In the genomic region with DNA sequence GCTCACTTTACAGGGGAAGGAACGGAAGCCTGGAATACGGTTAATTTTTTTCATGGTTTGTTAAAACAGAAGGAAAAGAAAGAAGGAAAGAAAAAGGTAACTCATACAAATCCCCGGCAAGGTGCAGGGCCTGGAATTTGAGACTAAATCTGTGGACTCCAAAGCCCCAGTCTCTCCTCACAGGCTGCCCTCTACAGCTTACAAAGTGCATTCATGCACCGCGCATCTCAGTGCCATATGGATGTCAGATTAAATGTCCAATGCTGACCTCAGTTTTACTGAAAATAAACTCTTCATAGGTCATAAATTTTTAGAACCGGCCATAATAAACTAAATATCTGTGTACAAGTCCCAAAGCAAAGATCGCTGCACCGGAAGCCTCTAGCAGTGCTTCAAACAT, we compare ENCODE assay signal across 16 cellular contexts. TPM values are rescaled to one million over a fixed set of nuclear protein-coding genes. Genes with fewer than 3 reads are reported as not detected.
DNase-seq lines count a peak whose midpoint lies in the region; ATAC-seq, FAIRE-seq and TF ChIP-seq lines count a peak whose summit lies in the region.
"Had no signal": no experiment of that assay in that cellular context is flagged by ENCODE, and none has a peak within 500 bp of the region (broad histone marks: within the 10 kb centered on the region; RNA-seq: fewer than 3 reads in every experiment).

No MANE protein-coding gene starts in this region.

- intact Hi-C loops in HepG2 (cut with micrococcal nuclease; ENCODE audit: unreplicated experiment): no loop called here
- intact Hi-C loops in right lobe of liver (cut with DNase I): no loop called here

- H3K4me2 ChIP-seq in HepG2 (ENCODE audit: low read depth, low read length) (no peak overlapping the region), keratinocyte (ENCODE audit: control insufficient read depth, extremely low read depth, insufficient read depth, low read depth, low read length) (no peak overlapping the region)

- H3K27ac ChIP-seq in HepG2 (ENCODE audit: extremely low read length, insufficient read depth, low read length): no peak overlapping the region
- no peak overlapping the region for H3K27ac ChIP-seq in right lobe of liver
- H3K27ac ChIP-seq in keratinocyte (ENCODE audit: control insufficient read depth, insufficient read depth, low read length): no peak overlapping the region
- H3K27ac ChIP-seq: SJSA1 had no signal

- H3K4me1 Mint-ChIP-seq in activated naive CD8-positive, alpha-beta T cell treated with anti-CD3 and anti-CD28 coated beads, Interleukin-2, amount 50 U/mL, for 24 hours: no peaks in the 10 kb centered on the region
- H3K4me1 Mint-ChIP-seq: activated CD4-positive, alpha-beta T cell treated with anti-CD3 and anti-CD28 coated beads for 36 hours had no signal

- CTCF ChIA-PET in HepG2 (lab: Yijun Ruan, JAX; ENCODE audit: low intra/inter-chr PET ratio, low total read pairs): interaction anchor here (1.4 kb wide), 1 partner anchor 230 kb away, joined by 3 read pairs; no protein-coding TSS in a partner anchor

- H3K9me3 ChIP-seq in HepG2 (ENCODE audit: low read length): no peaks in the 10 kb centered on the region
- no peaks in the 10 kb centered on the region for H3K9me3 ChIP-seq in right lobe of liver
- H3K9me3 ChIP-seq in keratinocyte (ENCODE audit: control insufficient read depth, low read depth, low read length): no peaks in the 10 kb centered on the region
- no peaks in the 10 kb centered on the region for H3K9me3 ChIP-seq in BE2C
- H3K9me3 ChIP-seq: SJSA1 had no signal

- ATAC-seq in HepG2 (peak; percentile 83), right lobe of liver (no peak), GM21737 (IDR thresholded peaks at IDR 0.05; ENCODE audit: unreplicated experiment) (no peak)
- ATAC-seq in activated naive CD8-positive, alpha-beta T cell treated with anti-CD3 and anti-CD28 coated beads, Interleukin-2, amount 50 U/mL, for 24 hours: no peak
- ATAC-seq: activated CD4-positive, alpha-beta T cell treated with anti-CD3 and anti-CD28 coated beads for 36 hours had no signal

- H3K9ac ChIP-seq in HepG2 (ENCODE audit: insufficient read depth, low read depth, low read length) (no peak overlapping the region), keratinocyte (ENCODE audit: control insufficient read depth, extremely low read depth, insufficient read depth, low read length) (no peak overlapping the region)

- H3K79me2 ChIP-seq in HepG2 (ENCODE audit: insufficient read depth, low read length): no peaks in the 10 kb centered on the region
- H3K79me2 ChIP-seq in keratinocyte (ENCODE audit: control insufficient read depth, insufficient read depth, low read length): no peaks in the 10 kb centered on the region

- H3K4me1 ChIP-seq in HepG2 (ENCODE audit: insufficient read depth, low read length) (no peaks in the 10 kb centered on the region), right lobe of liver (no peaks in the 10 kb centered on the region), keratinocyte (ENCODE audit: control insufficient read depth, extremely low read depth, insufficient read depth, low read length) (no peaks in the 10 kb centered on the region), BE2C (no peaks in the 10 kb centered on the region)
- H3K4me1 ChIP-seq: SJSA1 had no signal

- WGBS in HepG2 (ENCODE audit: low lambda C conversion rate): 29% methylated on average over 7 of the region's 8 CpGs
- WGBS in right lobe of liver (ENCODE audit: insufficient coverage, low coverage, low lambda C conversion rate, missing lambda C conversion rate): 70% methylated on average over 8 of the region's 8 CpGs

- H4K20me1 ChIP-seq in HepG2 (ENCODE audit: insufficient read depth, low read length) (no peaks in the 10 kb centered on the region), keratinocyte (ENCODE audit: control insufficient read depth, extremely low read depth, insufficient read depth, low read length) (no peaks in the 10 kb centered on the region)

- H3K4me3 Mint-ChIP-seq in activated naive CD8-positive, alpha-beta T cell treated with anti-CD3 and anti-CD28 coated beads, Interleukin-2, amount 50 U/mL, for 24 hours: no peak overlapping the region
- H3K4me3 Mint-ChIP-seq: activated CD4-positive, alpha-beta T cell treated with anti-CD3 and anti-CD28 coated beads for 36 hours had no signal

- TF ChIP-seq CTCF in HepG2 (CRISPR knock-in tag; IDR thresholded peaks at IDR 0.05) (peak; percentile 38), right lobe of liver (IDR thresholded peaks at IDR 0.05) (peak in 2 of 4 donors; percentile 3 to 21), keratinocyte (optimal IDR thresholded peaks at IDR 0.05 in 1 of 3, IDR thresholded peaks at IDR 0.05 in 1 of 3, conservative IDR thresholded peaks at IDR 0.05 in 1 of 3; ENCODE audit: extremely low read depth in 1 of 3, insufficient read depth in 2 of 3, low read length in 3 of 3) (peak in 2 of 3 experiments; percentile 40 to 48), BE2C (IDR thresholded peaks at IDR 0.05; ENCODE audit: low read depth, low read length) (no peak)

- TF ChIP-seq RAD21 in HepG2 (CRISPR knock-in tag; IDR thresholded peaks at IDR 0.05): no peak

- H3K9me3 Mint-ChIP-seq in activated naive CD8-positive, alpha-beta T cell treated with anti-CD3 and anti-CD28 coated beads, Interleukin-2, amount 50 U/mL, for 24 hours: no peaks in the 10 kb centered on the region

- no peak overlapping the region for H2AFZ ChIP-seq in HepG2 (ENCODE audit: low read length)
- H2AFZ ChIP-seq in keratinocyte (ENCODE audit: control insufficient read depth, low read length): no peak overlapping the region

- no peak for TF ChIP-seq EP300 in HepG2 (IDR thresholded peaks at IDR 0.05; ENCODE audit: low read depth in 2 of 2, low read length in 2 of 2)
- no peak for TF ChIP-seq EP300 in HepG2 (CRISPR knock-in tag; IDR thresholded peaks at IDR 0.05; ENCODE audit: borderline replicate concordance)

- TF ChIP-seq POLR2A in HepG2 (IDR thresholded peaks at IDR 0.05; ENCODE audit: insufficient read depth in 1 of 2, low read depth in 2 of 2, low read length in 2 of 2): no peak
- no peak for TF ChIP-seq POLR2A in right lobe of liver (IDR thresholded peaks at IDR 0.05)

- no peaks in the 10 kb centered on the region for H3K36me3 Mint-ChIP-seq in activated naive CD8-positive, alpha-beta T cell treated with anti-CD3 and anti-CD28 coated beads, Interleukin-2, amount 50 U/mL, for 24 hours (ENCODE audit: low read depth)

- no peak overlapping the region for H3K27ac Mint-ChIP-seq in activated naive CD8-positive, alpha-beta T cell treated with anti-CD3 and anti-CD28 coated beads, Interleukin-2, amount 50 U/mL, for 24 hours
- H3K27ac Mint-ChIP-seq: activated CD4-positive, alpha-beta T cell treated with anti-CD3 and anti-CD28 coated beads for 36 hours had no signal

- H3K27me3 Mint-ChIP-seq in activated naive CD8-positive, alpha-beta T cell treated with anti-CD3 and anti-CD28 coated beads, Interleukin-2, amount 50 U/mL, for 24 hours: no peaks in the 10 kb centered on the region

- FAIRE-seq in HepG2 (lab: Jason Lieb, UNC): peak; percentile 65
- no peak for FAIRE-seq in keratinocyte (lab: Jason Lieb, UNC)
- FAIRE-seq: colon had no signal

- DNase-seq in HepG2 (ENCODE audit: low spot score) (peak; percentile 18), right lobe of liver (no peak), SW480 (ENCODE audit: low spot score) (peak; percentile 25), keratinocyte (ENCODE audit: low read depth, low spot score) (no peak), BE2C (no peak)
- DNase-seq in activated naive CD8-positive, alpha-beta T cell treated with anti-CD3 and anti-CD28 coated beads, Interleukin-2, amount 50 U/mL, for 24 hours: no peak
- DNase-seq in activated T-cell treated with anti-CD3 and anti-CD28 coated beads, Interleukin-2, amount 50 U/mL, for 48 hours: no peak
- DNase-seq: activated CD4-positive, alpha-beta T cell treated with anti-CD3 and anti-CD28 coated beads for 36 hours; GDM1; H7; KG1; mammary epithelial cell; NCI-H446 treated with DMSO at 0.1 percent for 48 hours had no signal

- no peaks in the 10 kb centered on the region for H3K36me3 ChIP-seq in HepG2 (replicated peaks in 1 of 2; ENCODE audit: control insufficient read depth in 1 of 2, insufficient read depth in 2 of 2, low read length in 2 of 2)
- no peaks in the 10 kb centered on the region for H3K36me3 ChIP-seq in right lobe of liver
- no peaks in the 10 kb centered on the region for H3K36me3 ChIP-seq in keratinocyte (ENCODE audit: control insufficient read depth in 2 of 2, extremely low read depth in 1 of 2, insufficient read depth in 2 of 2, low read length in 2 of 2)
- H3K36me3 ChIP-seq in BE2C: no peaks in the 10 kb centered on the region
- H3K36me3 ChIP-seq: SJSA1 had no signal

- H3K27me3 ChIP-seq in HepG2 (ENCODE audit: control insufficient read depth in 1 of 2, insufficient read depth in 2 of 2, low read length in 2 of 2): no peaks in the 10 kb centered on the region; a peak in 1 of 5 replicates
- H3K27me3 ChIP-seq in right lobe of liver: no peaks in the 10 kb centered on the region
- H3K27me3 ChIP-seq in keratinocyte (ENCODE audit: control insufficient read depth, extremely low read depth, insufficient read depth, low read length): no peaks in the 10 kb centered on the region
- H3K27me3 ChIP-seq in BE2C: no peaks in the 10 kb centered on the region

- H3K4me3 ChIP-seq in HepG2 (replicated peaks in 1 of 3; ENCODE audit: insufficient read depth in 1 of 3, low read depth in 2 of 3, low read length in 3 of 3) (no peak overlapping the region), right lobe of liver (no peak overlapping the region), keratinocyte (ENCODE audit: control insufficient read depth in 2 of 3, extremely low read depth in 1 of 3, insufficient read depth in 2 of 3, low read depth in 1 of 3, low read length in 3 of 3) (no peak overlapping the region), BE2C (ENCODE audit: low read depth, low read length) (no peak overlapping the region)
- H3K4me3 ChIP-seq: SJSA1 had no signal

- no TSS peak for BruUV-seq in HepG2 (replicated peaks; lab: Mats Ljungman, UMichigan)

- no peaks in the 10 kb centered on the region for H3K9me1 ChIP-seq in keratinocyte (ENCODE audit: control insufficient read depth, extremely low read depth, insufficient read depth, low read length)

- in situ Hi-C loops in HepG2 (cut with HindIII; ENCODE audit: extremely low pct_ligation_motif_present, low pct_unique_long_range_greater_than_20kb): no loop called here

- POLR2A ChIA-PET in HepG2 (lab: Yijun Ruan, JAX): no interaction called here

- dilution Hi-C loops in keratinocyte (cut with MboI; ENCODE audit: extremely low pct_ligation_motif_present, low sequenced_read_pairs): no loop called here

RNA-seq across cellular contexts. Expression of a gene that starts 17.8 kb away (rescaled TPM):
- not detected in 2 replicates for total RNA-seq in HepG2 (2016; rRNA removed; fragmentation: Illumina TruSeq; extraction: Trizol)
- total RNA-seq in HepG2 (2016; cell fraction: cytosol; rRNA removed; fragmentation: Illumina TruSeq; extraction: Trizol; ENCODE audit: low read depth): not detected in 2 replicates
- not detected in 2 replicates for total RNA-seq in HepG2 (2016; cell fraction: insoluble cytoplasmic fraction; rRNA removed; fragmentation: Illumina TruSeq; extraction: Trizol)
- not detected in 2 replicates for total RNA-seq in HepG2 (2016; cell fraction: membrane; rRNA removed; fragmentation: Illumina TruSeq; extraction: Trizol)
- total RNA-seq in HepG2 (2016; cell fraction: nucleus; rRNA removed; fragmentation: Illumina TruSeq; extraction: Trizol): not detected in 2 replicates
- polyA plus RNA-seq in HepG2 (2011; rRNA removed): not detected in 2 replicates
- polyA plus RNA-seq in HepG2 (2011; cell fraction: cytosol; rRNA removed): not detected in 2 replicates
- polyA plus RNA-seq in HepG2 (2011; cell fraction: nucleus; rRNA removed): not detected in 2 replicates
- not detected in 2 replicates for polyA plus RNA-seq in HepG2 (2012)
- polyA plus RNA-seq in HepG2 (2016; cell fraction: cytosol; fragmentation: Illumina TruSeq; extraction: Trizol; ENCODE audit: low read depth): not detected in 2 replicates
- not detected in 2 replicates for polyA plus RNA-seq in HepG2 (2016; cell fraction: insoluble cytoplasmic fraction; fragmentation: Illumina TruSeq; extraction: Trizol; ENCODE audit: low read depth)
- not detected in 2 replicates for polyA plus RNA-seq in HepG2 (2016; cell fraction: membrane; fragmentation: Illumina TruSeq; extraction: Trizol; ENCODE audit: low read depth)
- polyA plus RNA-seq in HepG2 (2016; cell fraction: nucleus; fragmentation: Illumina TruSeq; extraction: Trizol; ENCODE audit: insufficient read depth, low read depth): not detected in 2 replicates
- not detected in 2 replicates for polyA minus RNA-seq in HepG2 (2011; rRNA and poly(A)+ RNA removed; ENCODE audit: low replicate concordance)
- polyA minus RNA-seq in HepG2 (2011; cell fraction: cytosol; rRNA and poly(A)+ RNA removed): not detected in 2 replicates
- not detected in 2 replicates for polyA minus RNA-seq in HepG2 (2011; cell fraction: nucleus; rRNA and poly(A)+ RNA removed)
- total RNA-seq in right lobe of liver: 1 to 10 TPM in 4 of 6 experiments, under 1 TPM in 2; 0.55 to 2.4 (median 1.7) TPM
- 0.08 to 0.24 TPM (median 0.14 TPM) in 3 replicates for polyA plus RNA-seq in keratinocyte
- not detected for polyA plus RNA-seq in keratinocyte (2011; ENCODE audit: low read depth)
- 0.12 TPM in 2 replicates for polyA plus RNA-seq in keratinocyte (2011; cell fraction: cytosol; rRNA removed)
- 0.39 and 0.45 TPM in 2 replicates for polyA plus RNA-seq in keratinocyte (2011; cell fraction: nucleus; rRNA removed)
- 0.03 and 0.18 TPM in 2 replicates for polyA plus RNA-seq in keratinocyte (2012; ENCODE audit: low replicate concordance)
- 0.10 to 0.26 TPM (median 0.26 TPM) in 3 replicates for polyA minus RNA-seq in keratinocyte
- 1.2 TPM for polyA minus RNA-seq in keratinocyte (2011; cell fraction: cytosol; rRNA and poly(A)+ RNA removed)
- polyA minus RNA-seq in keratinocyte (2011; cell fraction: nucleus; rRNA and poly(A)+ RNA removed): 0.42 and 1.3 TPM in 2 replicates
- polyA plus RNA-seq in BE2C (2012; ENCODE audit: insufficient read depth, insufficient read length, low read depth): 0.52 TPM
- total RNA-seq: activated CD4-positive, alpha-beta T cell treated with anti-CD3 and anti-CD28 coated beads for 36 hours; SJSA1 had no signal

Comparison
In these comparisons a context has a peak if more than half of its experiments do, and no peak if none do; other contexts are left out.
1. DNase-seq: peak in HepG2 (single experiment) and SW480 (single experiment); none in right lobe of liver (0 of 3), keratinocyte (single experiment), BE2C (single experiment), activated naive CD8-positive, alpha-beta T cell treated with anti-CD3 and anti-CD28 coated beads, Interleukin-2, amount 50 U/mL, for 24 hours (single experiment) and activated T-cell treated with anti-CD3 and anti-CD28 coated beads, Interleukin-2, amount 50 U/mL, for 48 hours (0 of 2).